ENCODE assay signal across 1 cellular context in the genomic region with DNA sequence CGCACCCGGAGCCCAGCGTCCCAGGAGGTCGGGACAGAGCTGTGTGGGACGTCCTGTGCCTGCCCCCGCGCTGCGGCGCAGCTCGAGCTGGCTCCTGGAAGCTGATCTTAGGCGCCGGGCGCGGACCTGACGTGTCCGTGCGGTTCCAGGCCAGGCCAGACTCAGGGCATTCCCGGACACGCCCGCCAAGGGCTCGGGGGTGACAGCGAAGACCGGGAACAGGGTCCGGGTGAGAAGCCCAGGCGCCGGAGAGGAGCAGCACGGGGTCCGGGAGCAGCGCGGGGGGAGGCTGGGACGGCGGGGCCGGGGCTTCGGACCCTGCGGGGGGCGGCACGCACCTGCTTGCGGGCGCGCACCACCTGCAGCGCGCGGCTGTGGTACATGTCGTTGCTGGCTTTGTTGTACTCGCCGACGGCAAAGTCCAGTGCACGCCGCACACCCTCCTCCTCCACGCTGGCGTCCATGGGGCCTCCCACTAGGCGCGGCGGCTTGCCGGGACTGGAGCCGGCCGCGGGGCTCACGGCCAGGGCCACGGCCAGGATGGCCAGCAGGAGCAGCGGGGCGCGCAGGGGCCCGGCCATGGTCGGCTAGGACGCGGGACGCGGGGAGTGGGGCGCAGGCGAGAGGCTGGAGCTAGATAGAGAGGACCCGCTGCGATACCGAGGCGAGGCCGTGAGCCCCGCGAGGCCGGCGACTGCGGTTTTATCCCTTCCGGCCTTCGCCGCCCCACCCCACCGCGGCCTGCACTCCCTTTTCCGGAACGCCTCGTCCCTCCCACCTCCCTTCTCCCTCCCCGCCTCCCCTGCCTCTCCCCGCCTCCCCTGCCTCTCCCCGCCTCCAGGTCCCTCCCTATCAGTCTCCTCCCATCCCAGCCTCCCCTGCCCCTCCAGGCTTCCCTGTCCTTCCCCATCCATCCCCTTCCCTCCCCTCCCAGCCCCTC.
TF ChIP-seq lines count a peak whose summit lies in the region.

A gene with protein sequence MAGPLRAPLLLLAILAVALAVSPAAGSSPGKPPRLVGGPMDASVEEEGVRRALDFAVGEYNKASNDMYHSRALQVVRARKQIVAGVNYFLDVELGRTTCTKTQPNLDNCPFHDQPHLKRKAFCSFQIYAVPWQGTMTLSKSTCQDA (minus strand): TSS at position 674 of the 940 bp plus-strand sequence. CDS start 93 bp downstream, at position 581.

TF ChIP-seq in SK-N-SH, 30 proteins besides CTCF, POLR2A, EP300 and RAD21 (continued from another document):
- no peak for TF ChIP-seq REST (IDR thresholded peaks at IDR 0.05; ENCODE audit: low read depth, low read length)
- TF ChIP-seq TEAD4 (IDR thresholded peaks at IDR 0.05; ENCODE audit: borderline replicate concordance, insufficient read depth), result no peak
- no peak for TF ChIP-seq GATA2 (CRISPR knock-in tag; IDR thresholded peaks at IDR 0.05)
- TF ChIP-seq NFIC (IDR thresholded peaks at IDR 0.05; ENCODE audit: borderline replicate concordance), result no peak
- no peak for TF ChIP-seq FOXM1 (IDR thresholded peaks at IDR 0.05; ENCODE audit: low read depth)
- TF ChIP-seq POLR2AphosphoS5 (IDR thresholded peaks at IDR 0.05; ENCODE audit: low read depth, low read length), result peak; percentile 88
- TF ChIP-seq ELF1 (IDR thresholded peaks at IDR 0.05), result 0 out of 2 replicates have a peak, but pooled peaks have one; percentile 27
- TF ChIP-seq RFX5 (IDR thresholded peaks at IDR 0.05; ENCODE audit: low read length), result no peak
- TF ChIP-seq RXRA (IDR thresholded peaks at IDR 0.05; ENCODE audit: borderline replicate concordance, low read depth), result no peak
- no peak for TF ChIP-seq FOSL2 (IDR thresholded peaks at IDR 0.05; ENCODE audit: borderline replicate concordance, low read depth)
- TF ChIP-seq, protein P1, sequence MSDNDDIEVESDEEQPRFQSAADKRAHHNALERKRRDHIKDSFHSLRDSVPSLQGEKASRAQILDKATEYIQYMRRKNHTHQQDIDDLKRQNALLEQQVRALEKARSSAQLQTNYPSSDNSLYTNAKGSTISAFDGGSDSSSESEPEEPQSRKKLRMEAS (IDR thresholded peaks at IDR 0.05; ENCODE audit: low read depth), result no peak
- no peak for TF ChIP-seq YY1 (IDR thresholded peaks at IDR 0.05; ENCODE audit: low read depth)
- no peak for TF ChIP-seq SMC3 (IDR thresholded peaks at IDR 0.05; ENCODE audit: low read depth, low read length)
- TF ChIP-seq USF2 (IDR thresholded peaks at IDR 0.05; ENCODE audit: borderline replicate concordance, low read depth, low read length), result no peak
- TF ChIP-seq MXI1 (IDR thresholded peaks at IDR 0.05; ENCODE audit: low read depth, low read length), result 0 out of 2 replicates have a peak, but pooled peaks have one; percentile 29
- no peak for TF ChIP-seq ZBTB33 (IDR thresholded peaks at IDR 0.05; ENCODE audit: borderline replicate concordance, low read depth)
- TF ChIP-seq EZH2phosphoT487 (IDR thresholded peaks at IDR 0.05; ENCODE audit: borderline replicate concordance, low read depth), result no peak
- no peak for TF ChIP-seq MEF2A (IDR thresholded peaks at IDR 0.05; ENCODE audit: borderline replicate concordance, low read depth)
- TF ChIP-seq TAF1 (IDR thresholded peaks at IDR 0.05; ENCODE audit: borderline replicate concordance, low read depth, low read length), result peak; percentile 51; the same call in 1 of the 2 replicates
- TF ChIP-seq, protein P2, sequence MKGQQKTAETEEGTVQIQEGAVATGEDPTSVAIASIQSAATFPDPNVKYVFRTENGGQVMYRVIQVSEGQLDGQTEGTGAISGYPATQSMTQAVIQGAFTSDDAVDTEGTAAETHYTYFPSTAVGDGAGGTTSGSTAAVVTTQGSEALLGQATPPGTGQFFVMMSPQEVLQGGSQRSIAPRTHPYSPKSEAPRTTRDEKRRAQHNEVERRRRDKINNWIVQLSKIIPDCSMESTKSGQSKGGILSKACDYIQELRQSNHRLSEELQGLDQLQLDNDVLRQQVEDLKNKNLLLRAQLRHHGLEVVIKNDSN (IDR thresholded peaks at IDR 0.05; ENCODE audit: borderline replicate concordance, low read depth), result no peak
- TF ChIP-seq SIN3A (IDR thresholded peaks at IDR 0.05; ENCODE audit: borderline replicate concordance, low read depth, low read length), result no peak
- TF ChIP-seq CHD2 (IDR thresholded peaks at IDR 0.05; ENCODE audit: low read length, partially characterized antibody), result peak; percentile 50
- TF ChIP-seq GABPA (IDR thresholded peaks at IDR 0.05; ENCODE audit: low read depth), result peak; percentile 51; the same call in 1 of the 2 replicates
